In the genomic region with DNA sequence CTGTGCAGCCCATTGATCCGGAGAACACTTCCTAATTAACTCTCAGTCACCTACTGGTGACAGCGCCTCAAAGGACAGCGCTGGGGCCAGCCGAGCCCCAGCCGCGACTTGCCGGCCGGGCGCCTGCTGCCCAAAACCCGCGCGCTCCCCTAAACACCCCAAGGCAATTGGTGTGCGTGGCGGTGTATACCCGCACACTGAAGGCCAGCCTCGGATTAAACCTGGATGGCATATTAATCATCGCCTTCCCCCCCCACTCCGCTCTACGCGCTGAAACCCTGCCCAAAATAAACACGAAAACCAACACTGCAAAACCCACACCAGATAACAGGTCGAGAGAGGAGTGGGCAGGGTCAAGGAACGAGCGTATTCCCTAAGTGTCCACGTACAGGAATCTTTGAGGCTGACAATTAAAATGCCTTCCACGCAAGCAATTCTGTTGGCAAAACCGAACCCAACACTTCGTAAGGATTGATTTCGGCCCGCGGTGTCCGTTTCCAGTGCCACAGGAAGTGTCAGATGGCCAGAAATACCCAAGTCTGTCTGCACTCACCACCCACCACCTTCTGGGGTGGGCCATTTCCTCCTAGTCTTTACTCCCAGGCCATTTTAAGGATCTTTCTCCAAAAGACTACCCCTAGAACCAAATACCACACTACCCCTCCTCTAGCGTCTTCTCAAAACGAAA, we compare ENCODE assay signal across 8 cellular contexts. TPM values are rescaled to one million over a fixed set of nuclear protein-coding genes. Genes with fewer than 3 reads are reported as not detected.
DNase-seq lines count a peak whose midpoint lies in the region; ATAC-seq and TF ChIP-seq lines count a peak whose summit lies in the region.

No MANE protein-coding gene starts in this region.

- peak overlapping the region; percentile 96 for H3K27ac Mint-ChIP-seq in CD4-positive, alpha-beta T cell
- peak overlapping the region; percentile 78 to 96 (median 94) for H3K27ac Mint-ChIP-seq in naive B cell

- H3K4me1 Mint-ChIP-seq in CD4-positive, alpha-beta T cell (ENCODE audit: low read depth) = peaks cover 40% of the 10 kb centered on the region
- peaks cover 40 to 50% (median 41%) of the 10 kb centered on the region in 3 donors for H3K4me1 Mint-ChIP-seq in naive B cell

- no peak for TF ChIP-seq CTCF in CD4-positive, alpha-beta T cell (IDR thresholded peaks at IDR 0.05)
- TF ChIP-seq CTCF in LNCaP clone FGC (IDR thresholded peaks at IDR 0.05; ENCODE audit: control insufficient read depth, extremely low read depth, insufficient read depth) = no peak
- no peak for TF ChIP-seq CTCF in colonic mucosa (IDR thresholded peaks at IDR 0.05)

- no peaks in the 10 kb centered on the region for H3K9me3 ChIP-seq in CD4-positive, alpha-beta T cell (ENCODE audit: control insufficient read depth, low read length)
- H3K9me3 ChIP-seq in colonic mucosa = no peaks in the 10 kb centered on the region

- H3K27ac ChIP-seq in CD4-positive, alpha-beta T cell (ENCODE audit: low read depth, low read length) = peak overlapping the region; percentile 10
- no peak overlapping the region for H3K27ac ChIP-seq in colonic mucosa

- peak overlapping the region; percentile 97 for H3K4me3 Mint-ChIP-seq in CD4-positive, alpha-beta T cell
- peak overlapping the region; percentile 88 to 97 (median 92) for H3K4me3 Mint-ChIP-seq in naive B cell

- ATAC-seq in CD4-positive, alpha-beta T cell (ENCODE audit: poor library complexity) = no peak
- ATAC-seq in naive B cell (ENCODE audit: low read depth in 2 of 2) = no peak
- no peak for ATAC-seq in GM18870 (IDR thresholded peaks at IDR 0.05; ENCODE audit: unreplicated experiment)

- peaks cover 10% of the 10 kb centered on the region for H3K36me3 Mint-ChIP-seq in CD4-positive, alpha-beta T cell (ENCODE audit: low read depth)
- H3K36me3 Mint-ChIP-seq in naive B cell = peaks cover 0 to 5% of the 10 kb centered on the region in 2 donors

- CTCF ChIA-PET in CD4-positive, alpha-beta T cell (lab: Charles Lee) = interaction anchor here (1.6 to 2.4 kb wide), 2 partner anchors 10 to 240 kb away, joined by 3 to 11 read pairs; no protein-coding TSS in a partner anchor

- H3K27me3 ChIP-seq in CD4-positive, alpha-beta T cell (ENCODE audit: control insufficient read depth, insufficient read depth, low read length) = no peaks in the 10 kb centered on the region
- peaks cover 50% of the 10 kb centered on the region for H3K27me3 ChIP-seq in colonic mucosa

- no peaks in the 10 kb centered on the region for H3K36me3 ChIP-seq in colonic mucosa

- H3K9me3 Mint-ChIP-seq in CD4-positive, alpha-beta T cell = no peaks in the 10 kb centered on the region
- H3K9me3 Mint-ChIP-seq in naive B cell = peaks cover 0 to 12% (median 6%) of the 10 kb centered on the region in 7 donors

- no peak for DNase-seq in CD4-positive, alpha-beta T cell
- DNase-seq in LNCaP clone FGC (ENCODE audit: low read depth) (no peak), colonic mucosa (no peak), naive B cell (no peak), HuH-7.5 (ENCODE audit: low spot score) (no peak), foreskin melanocyte (no peak), NCI-H187 treated with DMSO at 0.1 percent for 48 hours (lab: John Stamatoyannopoulos, UW) (no peak)

- peak overlapping the region; percentile 51 to 61 for H3K9ac ChIP-seq in colonic mucosa (ENCODE audit: low read depth in 2 of 2, low read length in 2 of 2)

- H3K27me3 Mint-ChIP-seq in CD4-positive, alpha-beta T cell = no peaks in the 10 kb centered on the region
- H3K27me3 Mint-ChIP-seq in naive B cell = peaks cover 0 to 21% (median 0%) of the 10 kb centered on the region in 3 donors

- intact Hi-C loops in CD4-positive, alpha-beta T cell (cut with DNase I, micrococcal nuclease) = loop anchor here (5.0 to 10.0 kb wide), 4 partner anchors 57 to 280 kb away; no protein-coding TSS in a partner anchor
- intact Hi-C loops in colonic mucosa (cut with DNase I) = loop anchor here (5.0 to 10.0 kb wide), 2 partner anchors 57 to 80 kb away; no protein-coding TSS in a partner anchor

- peaks cover 5% of the 10 kb centered on the region for H3K4me1 ChIP-seq in colonic mucosa

- POLR2A ChIA-PET in CD4-positive, alpha-beta T cell (lab: Charles Lee) = interaction anchor here (1.0 to 6.0 kb wide), 7 partner anchors 11 to 81 kb away, joined by 3 to 236 read pairs (median 7); no protein-coding TSS in a partner anchor

- peak overlapping the region; percentile 63 for H3K4me3 ChIP-seq in LNCaP clone FGC (ENCODE audit: low read depth, low read length)
- peak overlapping the region; percentile 63 for H3K4me3 ChIP-seq in colonic mucosa

RNA-seq across cellular contexts. Expression of gene BCOR, which starts 2.7 kb away (rescaled TPM):
- total RNA-seq in CD4-positive, alpha-beta T cell = 10 to 100 TPM; 26.1 to 26.3 TPM
- 10 to 100 TPM; 18.3 to 21.3 TPM for total RNA-seq in colonic mucosa
- polyA plus RNA-seq in naive B cell (ENCODE audit: low read depth in 6 of 6) = 10 to 100 TPM in 2 of 6 donors, 1 to 10 TPM in 4; 3.4 to 15.5 (median 7.8) TPM
